Comparison of ENCODE assay signal across 1 cellular context in genomic region chr13:77353980-77354379, GRCh38.
TF ChIP-seq lines count a peak whose summit lies in the region.

No MANE protein-coding gene starts in this region.

TF ChIP-seq in GM23338, 12 proteins besides CTCF, POLR2A, EP300 and RAD21 (continued from another document):
- TF ChIP-seq ZNF462 (CRISPR knock-in tag; IDR thresholded peaks at IDR 0.05) (no peak), JUNB (IDR thresholded peaks at IDR 0.05; ENCODE audit: unreplicated experiment) (no peak), ZNF114 (CRISPR knock-in tag; IDR thresholded peaks at IDR 0.05) (no peak), ZNF331 (CRISPR knock-in tag; IDR thresholded peaks at IDR 0.05; ENCODE audit: low read depth) (no peak), POLR2AphosphoS5 (IDR thresholded peaks at IDR 0.05; ENCODE audit: low read depth) (no peak), EZH2phosphoT487 (IDR thresholded peaks at IDR 0.05; ENCODE audit: unreplicated experiment) (no peak)
- TF ChIP-seq, protein P1, sequence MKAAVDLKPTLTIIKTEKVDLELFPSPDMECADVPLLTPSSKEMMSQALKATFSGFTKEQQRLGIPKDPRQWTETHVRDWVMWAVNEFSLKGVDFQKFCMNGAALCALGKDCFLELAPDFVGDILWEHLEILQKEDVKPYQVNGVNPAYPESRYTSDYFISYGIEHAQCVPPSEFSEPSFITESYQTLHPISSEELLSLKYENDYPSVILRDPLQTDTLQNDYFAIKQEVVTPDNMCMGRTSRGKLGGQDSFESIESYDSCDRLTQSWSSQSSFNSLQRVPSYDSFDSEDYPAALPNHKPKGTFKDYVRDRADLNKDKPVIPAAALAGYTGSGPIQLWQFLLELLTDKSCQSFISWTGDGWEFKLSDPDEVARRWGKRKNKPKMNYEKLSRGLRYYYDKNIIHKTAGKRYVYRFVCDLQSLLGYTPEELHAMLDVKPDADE (IDR thresholded peaks at IDR 0.05): no peak
